In genomic region chr5:21495235-21495634, GRCh38 we compare ENCODE assay signal across 8 cellular contexts.
DNase-seq lines count a peak whose midpoint lies in the region; ATAC-seq and TF ChIP-seq lines count a peak whose summit lies in the region.
"Not testable (repeated sequence)": the region's sequence is repeated elsewhere in the genome, so short reads cannot be mapped to it uniquely, and the experiment has no call there.

No MANE protein-coding gene starts in this region.

- not testable (repeated sequence) for H3K14ac ChIP-seq in trophoblast cell (ENCODE audit: low read length)

- H3K36me3 ChIP-seq in trophoblast cell (ENCODE audit: control insufficient read depth in 1 of 2, insufficient read depth in 2 of 2, low read length in 2 of 2), result not testable (repeated sequence)

- not testable (repeated sequence) for H2BK12ac ChIP-seq in trophoblast cell (ENCODE audit: low read length)

- H3K4me2 ChIP-seq in trophoblast cell (ENCODE audit: low read length), result not testable (repeated sequence)

- not testable (repeated sequence) for H4K91ac ChIP-seq in trophoblast cell (ENCODE audit: low read depth, low read length)

- H3K27ac ChIP-seq in VCaP, result peak overlapping the region; percentile 28; the same call in 1 of the 2 replicates
- not testable (repeated sequence) for H3K27ac ChIP-seq in right cardiac atrium (ENCODE audit: low read length); trophoblast cell (ENCODE audit: low read depth, low read length)

- not testable (repeated sequence) for H3K4me1 Mint-ChIP-seq in activated CD4-positive, alpha-beta memory T cell treated with anti-CD3 and anti-CD28 coated beads for 36 hours (ENCODE audit: low read depth); activated naive CD4-positive, alpha-beta T cell treated with anti-CD3 and anti-CD28 coated beads for 36 hours (ENCODE audit: low read depth); MCF 10A (ENCODE audit: insufficient read depth, unreplicated experiment); nephron progenitor cell

- H3K4me3 ChIP-seq in right cardiac atrium (ENCODE audit: low read length); trophoblast cell (ENCODE audit: low read depth, low read length): not testable (repeated sequence)

- BruUV-seq in MCF 10A (replicated peaks; lab: Mats Ljungman, UMichigan), result not testable (repeated sequence)

- not testable (repeated sequence) for TF ChIP-seq CTCF in VCaP (conservative IDR thresholded peaks at IDR 0.05); MCF 10A (IDR thresholded peaks at IDR 0.05; ENCODE audit: unreplicated experiment); nephron progenitor cell (IDR thresholded peaks at IDR 0.05)

- not testable (repeated sequence) for H3K79me2 ChIP-seq in trophoblast cell (ENCODE audit: control insufficient read depth, insufficient read depth, low read length, poor library complexity)

- not testable (repeated sequence) for H3K4me1 ChIP-seq in right cardiac atrium (ENCODE audit: control insufficient read depth, insufficient read depth, low read length); trophoblast cell (ENCODE audit: control insufficient read depth in 1 of 2, insufficient read depth in 2 of 2, low read length in 2 of 2)

- H3K27me3 ChIP-seq in right cardiac atrium (ENCODE audit: control insufficient read depth, insufficient read depth); trophoblast cell (ENCODE audit: insufficient read depth, low read length): not testable (repeated sequence)

- H3K4me3 Mint-ChIP-seq in activated CD4-positive, alpha-beta memory T cell treated with anti-CD3 and anti-CD28 coated beads for 36 hours; activated naive CD4-positive, alpha-beta T cell treated with anti-CD3 and anti-CD28 coated beads for 36 hours; MCF 10A (ENCODE audit: unreplicated experiment); nephron progenitor cell: not testable (repeated sequence)

- peak overlapping the region; percentile 18 for H3K27ac Mint-ChIP-seq in activated CD4-positive, alpha-beta memory T cell treated with anti-CD3 and anti-CD28 coated beads for 36 hours
- peak overlapping the region; percentile 74 for H3K27ac Mint-ChIP-seq in activated naive CD4-positive, alpha-beta T cell treated with anti-CD3 and anti-CD28 coated beads for 36 hours
- H3K27ac Mint-ChIP-seq in MCF 10A (ENCODE audit: low read depth, unreplicated experiment), result peak overlapping the region; percentile 75
- H3K27ac Mint-ChIP-seq in nephron progenitor cell, result peak overlapping the region; percentile 32

- not testable (repeated sequence) for H4K12ac ChIP-seq in trophoblast cell (ENCODE audit: low read depth, low read length)

- DNase-seq in Daoy (ENCODE audit: low read depth) (peak; percentile 4), right cardiac atrium (peak in 2 of 3 donors; percentile 37 to 49), trophoblast cell (peak; percentile 0 to 4)
- DNase-seq in activated CD4-positive, alpha-beta memory T cell treated with anti-CD3 and anti-CD28 coated beads for 36 hours; activated naive CD4-positive, alpha-beta T cell treated with anti-CD3 and anti-CD28 coated beads for 36 hours; MCF 10A (ENCODE audit: unreplicated experiment); nephron progenitor cell: not testable (repeated sequence)

- POLR2A ChIA-PET in activated CD4-positive, alpha-beta memory T cell treated with anti-CD3 and anti-CD28 coated beads for 36 hours (lab: Charles Lee); MCF 10A (lab: Yijun Ruan, JAX): not testable (repeated sequence)

- H3K9me3 Mint-ChIP-seq in activated CD4-positive, alpha-beta memory T cell treated with anti-CD3 and anti-CD28 coated beads for 36 hours; activated naive CD4-positive, alpha-beta T cell treated with anti-CD3 and anti-CD28 coated beads for 36 hours; MCF 10A (ENCODE audit: unreplicated experiment); nephron progenitor cell: not testable (repeated sequence)

- H2AK5ac ChIP-seq in trophoblast cell (ENCODE audit: low read length), result not testable (repeated sequence)

- H4K8ac ChIP-seq in trophoblast cell (ENCODE audit: low read depth, low read length), result not testable (repeated sequence)

- intact Hi-C loops in activated CD4-positive, alpha-beta memory T cell treated with anti-CD3 and anti-CD28 coated beads for 36 hours (cut with micrococcal nuclease); activated naive CD4-positive, alpha-beta T cell treated with anti-CD3 and anti-CD28 coated beads for 36 hours (cut with micrococcal nuclease); MCF 10A (cut with micrococcal nuclease); right cardiac atrium (cut with DNase I): not testable (repeated sequence)

- H3K9ac ChIP-seq in trophoblast cell (ENCODE audit: low read length), result not testable (repeated sequence)

- not testable (repeated sequence) for H3K9me3 ChIP-seq in right cardiac atrium (ENCODE audit: control insufficient read depth, low read length); trophoblast cell (ENCODE audit: insufficient read depth, low read depth, low read length)

- not testable (repeated sequence) for H3K23ac ChIP-seq in trophoblast cell (ENCODE audit: low read length)

- not testable (repeated sequence) for H3K79me1 ChIP-seq in trophoblast cell (ENCODE audit: low read length)

- not testable (repeated sequence) for H2BK5ac ChIP-seq in trophoblast cell (ENCODE audit: low read depth, low read length, poor library complexity)

- peaks cover 12% of the 10 kb centered on the region for H3K36me3 Mint-ChIP-seq in activated CD4-positive, alpha-beta memory T cell treated with anti-CD3 and anti-CD28 coated beads for 36 hours
- peaks cover 12% of the 10 kb centered on the region for H3K36me3 Mint-ChIP-seq in activated naive CD4-positive, alpha-beta T cell treated with anti-CD3 and anti-CD28 coated beads for 36 hours (ENCODE audit: low read depth)
- H3K36me3 Mint-ChIP-seq in MCF 10A (ENCODE audit: insufficient read depth, unreplicated experiment), result peaks cover 26% of the 10 kb centered on the region
- peaks cover 22% of the 10 kb centered on the region for H3K36me3 Mint-ChIP-seq in nephron progenitor cell (ENCODE audit: low read depth)

- H2BK120ac ChIP-seq in trophoblast cell (ENCODE audit: insufficient read depth, low read length, poor library complexity), result not testable (repeated sequence)

- CTCF ChIA-PET in activated CD4-positive, alpha-beta memory T cell treated with anti-CD3 and anti-CD28 coated beads for 36 hours (lab: Charles Lee); activated naive CD4-positive, alpha-beta T cell treated with anti-CD3 and anti-CD28 coated beads for 36 hours (lab: Charles Lee); MCF 10A (lab: Yijun Ruan, JAX): not testable (repeated sequence)

- H2AFZ ChIP-seq in trophoblast cell (ENCODE audit: insufficient read depth, low read length, poor library complexity), result not testable (repeated sequence)

- not testable (repeated sequence) for H3K18ac ChIP-seq in trophoblast cell (ENCODE audit: low read length)

- ATAC-seq in right cardiac atrium, result not testable (repeated sequence)

- H3K27me3 Mint-ChIP-seq in activated CD4-positive, alpha-beta memory T cell treated with anti-CD3 and anti-CD28 coated beads for 36 hours; activated naive CD4-positive, alpha-beta T cell treated with anti-CD3 and anti-CD28 coated beads for 36 hours (ENCODE audit: low read depth); MCF 10A (ENCODE audit: insufficient read depth, unreplicated experiment); nephron progenitor cell (ENCODE audit: low read depth, poor library complexity): not testable (repeated sequence)

- 98% methylated on average over 6 of the region's 6 CpGs for WGBS in right cardiac atrium
- WGBS in trophoblast cell (ENCODE audit: extremely low coverage, insufficient coverage, insufficient read length), result no CpG with 5 or more reads among the region's 6 CpGs

- H3K4ac ChIP-seq in trophoblast cell (ENCODE audit: low read depth, low read length), result not testable (repeated sequence)

Comparison
In these comparisons a context has a peak if more than half of its experiments do, and no peak if none do; other contexts are left out.
1. H3K27ac Mint-ChIP-seq: peak in every context shown above with its lines; median percentile 75 in MCF 10A; 74 in activated naive CD4-positive, alpha-beta T cell treated with anti-CD3 and anti-CD28 coated beads for 36 hours; 32 in nephron progenitor cell; 18 in activated CD4-positive, alpha-beta memory T cell treated with anti-CD3 and anti-CD28 coated beads for 36 hours.